Comparison of ENCODE assay signal across 17 cellular contexts in genomic region chr1:173356211-173356762, GRCh38.
DNase-seq lines count a peak whose midpoint lies in the region; ATAC-seq and TF ChIP-seq lines count a peak whose summit lies in the region.
"Had no signal": no experiment of that assay in that cellular context is flagged by ENCODE, and none has a peak within 500 bp of the region (broad histone marks: within the 10 kb centered on the region; RNA-seq: fewer than 3 reads in every experiment).

No MANE protein-coding gene starts in this region.

- peaks cover 34% of the 10 kb centered on the region for H3K4me1 ChIP-seq in OCI-LY3 (ENCODE audit: low read length)
- peaks cover 0 to 7% (median 0%) of the 10 kb centered on the region in 12 donors for H3K4me1 ChIP-seq in heart left ventricle

- no peak overlapping the region for H2AFZ ChIP-seq in OCI-LY3 (ENCODE audit: low read depth, low read length)

- H3K9me3 ChIP-seq in OCI-LY3 (ENCODE audit: insufficient read depth, low read length) (no peaks in the 10 kb centered on the region), heart left ventricle (peaks cover 0 to 15% (median 0%) of the 10 kb centered on the region in 12 donors)

- intact Hi-C loops in left cardiac atrium (cut with DNase I) (no loop called here), heart left ventricle (cut with DNase I) (no loop called here)

- TF ChIP-seq CTCF in GM13977 (IDR thresholded peaks at IDR 0.05; ENCODE audit: extremely low read depth, insufficient read depth, missing control alignments) (no peak), OCI-LY3 (IDR thresholded peaks at IDR 0.05; ENCODE audit: low read depth, low read length) (no peak), heart left ventricle (IDR thresholded peaks at IDR 0.05) (no peak)

- H3K27ac ChIP-seq in OCI-LY3 (ENCODE audit: low read length): no peak overlapping the region
- no peak overlapping the region for H3K27ac ChIP-seq in heart left ventricle
- H3K27ac ChIP-seq: BLaER1 treated with 17β-estradiol and CSF1 and Interleukin-3, amounts not matched to agents 10 nM and 100 nM had no signal

- H3K9ac ChIP-seq in OCI-LY3 (ENCODE audit: low read length): no peak overlapping the region
- H3K9ac ChIP-seq: BLaER1 treated with 17β-estradiol and CSF1 and Interleukin-3, amounts not matched to agents 10 nM and 100 nM had no signal

- DNase-seq in GM13977 (ENCODE audit: low spot score): peak; percentile 13
- peak; percentile 18 for DNase-seq in HCEC 1CT
- DNase-seq in kidney tubule cell (ENCODE audit: low spot score): peak; percentile 4
- no peak for DNase-seq in NCI-H1092 treated with DMSO at 0.1 percent for 48 hours (lab: John Stamatoyannopoulos, UW)
- DNase-seq in left cardiac atrium: no peak
- no peak for DNase-seq in heart left ventricle
- no peak for DNase-seq in NCI-H446 treated with DMSO at 0.1 percent for 48 hours (lab: John Stamatoyannopoulos, UW)
- DNase-seq: activated CD4-positive, alpha-beta T cell treated with anti-CD3 and anti-CD28 coated beads, Interleukin-2, amount 10 ng/mL, durations not matched to agents 7 days and 5 days; activated T-cell treated with anti-CD3 and anti-CD28 coated beads, Interleukin-2, amount 50 U/mL, for 48 hours; aorta; dermis blood vessel endothelial cell; DMS79 treated with DMSO at 0.1 percent for 48 hours; MV-4-11; PC-3; stimulated activated CD4-positive, alpha-beta T cell treated with anti-CD3 and anti-CD28 coated beads, Interleukin-12 subunit alpha, Interleukin-12 subunit beta, amount 100 ng/mL, for 4 hours had no signal

- peak overlapping the region; percentile 63 for H3K4me2 ChIP-seq in OCI-LY3 (ENCODE audit: low read length)
- H3K4me2 ChIP-seq: BLaER1 treated with 17β-estradiol and CSF1 and Interleukin-3, amounts not matched to agents 10 nM and 100 nM had no signal

- no peak overlapping the region for H3K4me3 ChIP-seq in OCI-LY3 (ENCODE audit: low read length)
- H3K4me3 ChIP-seq in heart left ventricle: no peak overlapping the region
- H3K4me3 ChIP-seq: BLaER1 treated with 17β-estradiol and CSF1 and Interleukin-3, amounts not matched to agents 10 nM and 100 nM had no signal

- no peaks in the 10 kb centered on the region for H3K27me3 ChIP-seq in OCI-LY3 (ENCODE audit: low read depth, low read length)
- no peaks in the 10 kb centered on the region for H3K27me3 ChIP-seq in heart left ventricle
- H3K27me3 ChIP-seq: BLaER1 treated with 17β-estradiol and CSF1 and Interleukin-3, amounts not matched to agents 10 nM and 100 nM had no signal

- H3K79me2 ChIP-seq in OCI-LY3 (ENCODE audit: low read length): no peaks in the 10 kb centered on the region

- ATAC-seq in left cardiac atrium (no peak), heart left ventricle (no peak)
- ATAC-seq: PC-3 had no signal

- 90 to 96% (median 95%) methylated on average over 2 of the region's 2 CpGs for WGBS in heart left ventricle, 4 donors

- no peaks in the 10 kb centered on the region for H3K36me3 ChIP-seq in OCI-LY3 (replicated peaks; ENCODE audit: low read depth, low read length)
- no peaks in the 10 kb centered on the region for H3K36me3 ChIP-seq in heart left ventricle

- in situ Hi-C loops in GM13977 (cut with MboI; ENCODE audit: low pct_unique_long_range_greater_than_20kb, low sequenced_read_pairs, unreplicated experiment): loop anchor here (10.0 kb wide), 1 partner anchor 49 kb away; no protein-coding TSS in a partner anchor

- H4K20me1 ChIP-seq in OCI-LY3 (ENCODE audit: insufficient read depth, low read length): no peaks in the 10 kb centered on the region
- H4K20me1 ChIP-seq: BLaER1 treated with 17β-estradiol and CSF1 and Interleukin-3, amounts not matched to agents 10 nM and 100 nM had no signal

- TF ChIP-seq POLR2A in heart left ventricle (IDR thresholded peaks at IDR 0.05): no peak

Comparison
In these comparisons a context has a peak if more than half of its experiments do, and no peak if none do; other contexts are left out.
1. DNase-seq: peak in GM13977 (single experiment), HCEC 1CT (single experiment) and kidney tubule cell (single experiment); none in NCI-H1092 treated with DMSO at 0.1 percent for 48 hours (single experiment), left cardiac atrium (single experiment), heart left ventricle (0 of 5) and NCI-H446 treated with DMSO at 0.1 percent for 48 hours (single experiment).